In the genomic region with DNA sequence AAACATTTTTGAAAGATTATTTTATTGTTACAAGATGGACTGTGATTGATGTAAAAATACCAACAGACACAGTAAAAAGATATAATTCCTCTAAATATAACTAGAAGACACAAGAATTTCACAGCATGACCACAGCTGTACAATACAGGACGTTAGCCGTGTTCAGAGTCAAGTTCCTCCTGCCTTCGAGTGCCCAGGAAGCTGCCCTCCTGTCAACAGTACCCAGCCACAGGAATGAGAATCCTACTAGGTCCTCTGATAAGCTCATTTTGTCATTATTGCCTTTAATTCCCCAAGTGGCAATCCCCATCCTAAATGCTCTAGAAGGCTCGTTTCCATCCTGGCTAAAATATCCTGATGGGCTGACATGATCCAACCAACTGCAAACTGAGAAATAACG, we compare ENCODE assay signal across 8 cellular contexts.
"Had no signal": no experiment of that assay in that cellular context is flagged by ENCODE, and none has a peak within 500 bp of the region (broad histone marks: within the 10 kb centered on the region; RNA-seq: fewer than 3 reads in every experiment).

No MANE protein-coding gene starts in this region.

- H3K27ac ChIP-seq: adrenal gland, body of pancreas, esophagus muscularis mucosa, right atrium auricular region, skin epidermis, transverse colon had no signal

- H3K9me3 ChIP-seq: adrenal gland, body of pancreas, esophagus muscularis mucosa, right atrium auricular region, transverse colon had no signal

- H3K27me3 ChIP-seq: adrenal gland, body of pancreas, esophagus muscularis mucosa, right atrium auricular region, transverse colon had no signal

- H3K36me3 ChIP-seq: adrenal gland, esophagus muscularis mucosa, right atrium auricular region, transverse colon had no signal

- H3K4me3 ChIP-seq: adrenal gland, body of pancreas, esophagus muscularis mucosa, right atrium auricular region, skin epidermis, transverse colon had no signal

- DNase-seq: cortex of kidney, kidney had no signal

- H3K4me1 ChIP-seq: body of pancreas had no signal
